Comparison of ENCODE assay signal across 1 cellular context in the genomic region with DNA sequence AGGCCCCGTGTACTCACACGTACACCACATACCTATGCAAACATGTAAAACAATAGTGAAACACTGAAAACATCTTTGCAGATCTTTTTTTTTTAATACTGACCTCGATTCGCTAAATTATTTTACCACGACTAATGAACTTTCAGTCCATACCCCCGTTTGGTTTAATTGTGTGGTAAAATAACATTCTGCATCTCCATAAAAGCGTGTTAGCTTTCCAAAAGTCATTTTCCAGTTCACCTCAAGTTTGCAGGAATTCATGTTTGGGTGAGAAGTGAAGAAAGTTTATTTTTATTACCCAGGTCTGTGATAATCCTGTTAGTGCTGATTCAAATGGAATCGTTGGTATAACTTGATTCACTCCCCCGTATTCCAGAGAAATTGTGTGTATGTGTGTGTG.
TF ChIP-seq lines count a peak whose summit lies in the region.

No MANE protein-coding gene starts in this region.

TF ChIP-seq in HepG2, 621 proteins besides CTCF, POLR2A, EP300 and RAD21:
- TF ChIP-seq ZNF274 (CRISPR knock-in tag; IDR thresholded peaks at IDR 0.05), result no peak
- no peak for TF ChIP-seq MBD4 (IDR thresholded peaks at IDR 0.05; ENCODE audit: borderline replicate concordance, low read length)
- TF ChIP-seq KMT2A (CRISPR knock-in tag; IDR thresholded peaks at IDR 0.05), result no peak
- TF ChIP-seq ZNF580 (CRISPR knock-in tag; IDR thresholded peaks at IDR 0.05; ENCODE audit: borderline replicate concordance, low read depth), result no peak
- no peak for TF ChIP-seq KDM4B (CRISPR knock-in tag; IDR thresholded peaks at IDR 0.05)
- no peak for TF ChIP-seq FOXM1 (CRISPR knock-in tag; IDR thresholded peaks at IDR 0.05)
- TF ChIP-seq MXD3 (CRISPR knock-in tag; IDR thresholded peaks at IDR 0.05), result no peak
- no peak for TF ChIP-seq SRF (IDR thresholded peaks at IDR 0.05; ENCODE audit: low read depth, low read length)
- TF ChIP-seq KLF11 (CRISPR knock-in tag; IDR thresholded peaks at IDR 0.05), result no peak
- no peak for TF ChIP-seq SNRNP70 (IDR thresholded peaks at IDR 0.05; ENCODE audit: low read depth, low read length)
- TF ChIP-seq PBX3 (CRISPR knock-in tag; IDR thresholded peaks at IDR 0.05; ENCODE audit: borderline replicate concordance), result no peak
